ENCODE assay signal across 8 cellular contexts in the genomic region with DNA sequence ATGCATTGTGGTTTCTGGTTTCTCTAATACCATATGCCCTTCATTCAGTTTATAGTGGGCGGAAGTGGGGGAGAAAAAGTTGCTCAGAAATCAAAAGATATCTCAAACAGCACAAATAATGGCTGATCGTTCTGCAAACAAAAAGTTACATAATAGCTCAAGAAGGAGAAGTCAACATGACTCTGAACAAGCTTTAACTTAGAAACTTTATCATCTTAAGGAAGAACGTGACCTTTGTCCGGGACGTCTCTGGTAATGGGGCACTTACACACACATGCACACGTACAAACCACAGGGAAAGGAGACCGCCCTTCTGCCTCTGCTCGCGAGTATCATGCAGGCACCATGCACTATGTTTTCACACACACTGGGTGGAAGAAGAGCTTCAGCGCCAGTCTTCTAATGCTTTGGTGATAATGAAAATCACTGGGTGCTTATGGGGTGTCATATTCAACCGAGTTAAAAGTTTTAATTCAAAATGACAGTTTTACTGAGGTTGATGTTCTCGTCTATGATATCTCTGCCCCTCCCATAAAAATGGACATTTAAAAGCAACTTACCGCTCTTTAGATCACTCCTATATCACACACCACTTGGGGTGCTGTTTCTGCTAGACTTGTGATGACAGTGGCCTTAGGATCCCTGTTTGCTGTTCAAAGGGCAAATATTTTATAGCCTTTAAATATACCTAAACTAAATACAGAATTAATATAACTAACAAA. TPM values are rescaled to one million over a fixed set of nuclear protein-coding genes. Genes with fewer than 3 reads are reported as not detected.
A peak's percentile ranks its signal among the peaks of the same experiment; 100 is the strongest.
DNase-seq lines count a peak whose midpoint lies in the region; ATAC-seq and TF ChIP-seq lines count a peak whose summit lies in the region.

No MANE protein-coding gene starts in this region.

- H3K36me3 Mint-ChIP-seq in CD14-positive monocyte, result peaks cover 38 to 44% of the 10 kb centered on the region in 2 donors
- peaks cover 17% of the 10 kb centered on the region for H3K36me3 Mint-ChIP-seq in mesothelial cell of epicardium

- H3K27me3 Mint-ChIP-seq in CD14-positive monocyte (ENCODE audit: low read depth in 3 of 3) (peaks cover 0 to 39% (median 7%) of the 10 kb centered on the region in 3 donors), mesothelial cell of epicardium (ENCODE audit: low read depth) (peaks cover 27% of the 10 kb centered on the region)

- no peak for ATAC-seq in HG02852 (IDR thresholded peaks at IDR 0.05; ENCODE audit: unreplicated experiment)

- peak; percentile 62 for TF ChIP-seq CTCF in CD14-positive monocyte (IDR thresholded peaks at IDR 0.05)
- TF ChIP-seq CTCF in NB4 (IDR thresholded peaks at IDR 0.05; ENCODE audit: low read depth, low read length), result peak; percentile 40
- no peak for TF ChIP-seq CTCF in choroid plexus epithelial cell (conservative IDR thresholded peaks at IDR 0.05; ENCODE audit: low read depth, low read length)
- TF ChIP-seq CTCF in mesothelial cell of epicardium (IDR thresholded peaks at IDR 0.05; ENCODE audit: unreplicated experiment), result no peak

- H3K4me3 Mint-ChIP-seq in CD14-positive monocyte (peak overlapping the region; percentile 95 to 100), mesothelial cell of epicardium (no peak overlapping the region)

- peak; percentile 82 for DNase-seq in CD14-positive monocyte (ENCODE audit: low spot score)
- peak; percentile 72 for DNase-seq in NB4 (ENCODE audit: low read depth)
- peak; percentile 70 for DNase-seq in choroid plexus epithelial cell (ENCODE audit: low read depth)
- DNase-seq in mesothelial cell of epicardium (ENCODE audit: low spot score in 2 of 2, unreplicated experiment in 2 of 2), result no peak
- DNase-seq in AG20443 (ENCODE audit: low spot score), result no peak
- no peak for DNase-seq in hypothalamus (lab: John Stamatoyannopoulos, UW)
- DNase-seq in stimulated activated CD4-positive, alpha-beta T cell treated with anti-CD3 and anti-CD28 coated beads, Interleukin-2, amount 100 ng/mL, for 24 hours, result no peak

- intact Hi-C loops in CD14-positive monocyte (cut with micrococcal nuclease), result loop anchor here (1.0 to 5.0 kb wide), 2 partner anchors 11 to 151 kb away; no protein-coding TSS in a partner anchor

- H3K9me3 Mint-ChIP-seq in CD14-positive monocyte (peaks cover 15 to 30% (median 26%) of the 10 kb centered on the region in 7 donors), mesothelial cell of epicardium (no peaks in the 10 kb centered on the region)

- H3K4me3 ChIP-seq in NB4 (ENCODE audit: low read depth, low read length), result peak overlapping the region; percentile 23
- H3K4me3 ChIP-seq in choroid plexus epithelial cell (ENCODE audit: low read depth, low read length), result no peak overlapping the region

- no peak for TF ChIP-seq POLR2A in NB4 (IDR thresholded peaks at IDR 0.05; ENCODE audit: extremely low read depth, insufficient read length)

- H3K27ac Mint-ChIP-seq in CD14-positive monocyte, result peak overlapping the region; percentile 94 to 100 (median 98)
- H3K27ac Mint-ChIP-seq in mesothelial cell of epicardium, result peak overlapping the region; percentile 69

- peaks cover 75% of the 10 kb centered on the region for H3K4me1 Mint-ChIP-seq in CD14-positive monocyte
- H3K4me1 Mint-ChIP-seq in mesothelial cell of epicardium, result peaks cover 41% of the 10 kb centered on the region

RNA-seq across cellular contexts. Expression of gene FOS, which starts 4.7 kb away (rescaled TPM):
- polyA plus RNA-seq in CD14-positive monocyte, result 1,000 to 10,000 TPM; 4,403 to 4,841 TPM
- total RNA-seq in mesothelial cell of epicardium, result 789 to 796 TPM (median 796 TPM) in 3 replicates

Comparison
In these comparisons a context has a peak if more than half of its experiments do, and no peak if none do; other contexts are left out.
1. DNase-seq: peak in CD14-positive monocyte (single experiment), NB4 (single experiment) and choroid plexus epithelial cell (single experiment); none in mesothelial cell of epicardium (0 of 2), AG20443 (single experiment), hypothalamus (0 of 51) and stimulated activated CD4-positive, alpha-beta T cell treated with anti-CD3 and anti-CD28 coated beads, Interleukin-2, amount 100 ng/mL, for 24 hours (0 of 2).
2. CTCF ChIP-seq: peak in CD14-positive monocyte (single experiment) and NB4 (single experiment); none in choroid plexus epithelial cell (single experiment) and mesothelial cell of epicardium (single experiment).